In genomic region chr7:17680026-17680425, GRCh38 we compare ENCODE assay signal across 10 cellular contexts.
A peak's percentile ranks its signal among the peaks of the same experiment; 100 is the strongest.
DNase-seq lines count a peak whose midpoint lies in the region; ATAC-seq and TF ChIP-seq lines count a peak whose summit lies in the region.
"Had no signal": no experiment of that assay in that cellular context is flagged by ENCODE, and none has a peak within 500 bp of the region (broad histone marks: within the 10 kb centered on the region; RNA-seq: fewer than 3 reads in every experiment).

No MANE protein-coding gene starts in this region.

- H3K36me3 Mint-ChIP-seq in progenitor cell of endocrine pancreas (ENCODE audit: insufficient read depth) = no peaks in the 10 kb centered on the region
- H3K36me3 Mint-ChIP-seq in natural killer cell treated with Interleukin-12 subunit alpha and Interleukin-12 subunit beta and Interleukin-15 and Interleukin-18, amount 100 ng/mL, for 72 hours = no peaks in the 10 kb centered on the region

- peaks cover 4% of the 10 kb centered on the region for H3K27me3 Mint-ChIP-seq in progenitor cell of endocrine pancreas
- H3K27me3 Mint-ChIP-seq in natural killer cell treated with Interleukin-12 subunit alpha and Interleukin-12 subunit beta and Interleukin-15 and Interleukin-18, amount 100 ng/mL, for 72 hours = peaks cover 0 to 11% of the 10 kb centered on the region in 2 donors

- H3K27ac Mint-ChIP-seq in progenitor cell of endocrine pancreas = peak overlapping the region; percentile 57
- no peak overlapping the region for H3K27ac Mint-ChIP-seq in natural killer cell treated with Interleukin-12 subunit alpha and Interleukin-12 subunit beta and Interleukin-15 and Interleukin-18, amount 100 ng/mL, for 72 hours

- peak; percentile 92 for DNase-seq in Daoy (ENCODE audit: low read depth)
- peak; percentile 57 to 65 for DNase-seq in SJSA1 (ENCODE audit: low read depth in 1 of 2, low spot score in 2 of 2)
- DNase-seq in globus pallidus (ENCODE audit: low spot score) = peak; percentile 51
- DNase-seq in progenitor cell of endocrine pancreas (ENCODE audit: low spot score, unreplicated experiment) = no peak
- DNase-seq in natural killer cell treated with Interleukin-12 subunit alpha and Interleukin-12 subunit beta and Interleukin-15 and Interleukin-18, amount 100 ng/mL, for 72 hours (ENCODE audit: low spot score) = no peak
- DNase-seq: activated T-cell treated with anti-CD3 and anti-CD28 coated beads, Interleukin-2, amount 50 U/mL, for 1 hour; NCI-H510A had no signal

- H3K36me3 ChIP-seq in SJSA1 = no peaks in the 10 kb centered on the region

- no peak for TF ChIP-seq CTCF in progenitor cell of endocrine pancreas (IDR thresholded peaks at IDR 0.05; ENCODE audit: unreplicated experiment)

- no peaks in the 10 kb centered on the region for H3K9me3 ChIP-seq in SJSA1 (replicated peaks)

- peaks cover 20% of the 10 kb centered on the region for H3K4me1 ChIP-seq in SJSA1 (replicated peaks)

- no peak overlapping the region for H3K4me3 ChIP-seq in SJSA1

- ATAC-seq in HG02840 (IDR thresholded peaks at IDR 0.05; ENCODE audit: low FRiP score, unreplicated experiment) = no peak
- no peak for ATAC-seq in HG03442 (IDR thresholded peaks at IDR 0.05; ENCODE audit: unreplicated experiment)
- ATAC-seq in HG03045 (IDR thresholded peaks at IDR 0.05; ENCODE audit: unreplicated experiment) = no peak
- ATAC-seq in natural killer cell treated with Interleukin-12 subunit alpha and Interleukin-12 subunit beta and Interleukin-15 and Interleukin-18, amount 100 ng/mL, for 72 hours = no peak

- peaks cover 2% of the 10 kb centered on the region for H3K4me1 Mint-ChIP-seq in progenitor cell of endocrine pancreas (ENCODE audit: low read depth)
- H3K4me1 Mint-ChIP-seq in natural killer cell treated with Interleukin-12 subunit alpha and Interleukin-12 subunit beta and Interleukin-15 and Interleukin-18, amount 100 ng/mL, for 72 hours (ENCODE audit: low read depth in 2 of 2) = no peaks in the 10 kb centered on the region

- H3K27me3 ChIP-seq in SJSA1 (replicated peaks) = no peaks in the 10 kb centered on the region

- H3K4me3 Mint-ChIP-seq in progenitor cell of endocrine pancreas (ENCODE audit: low read depth) = no peak overlapping the region
- H3K4me3 Mint-ChIP-seq in natural killer cell treated with Interleukin-12 subunit alpha and Interleukin-12 subunit beta and Interleukin-15 and Interleukin-18, amount 100 ng/mL, for 72 hours = no peak overlapping the region

- H3K27ac ChIP-seq in SJSA1 = peak overlapping the region; percentile 67

- no peaks in the 10 kb centered on the region for H3K9me3 Mint-ChIP-seq in progenitor cell of endocrine pancreas (ENCODE audit: low read depth)
- no peaks in the 10 kb centered on the region for H3K9me3 Mint-ChIP-seq in natural killer cell treated with Interleukin-12 subunit alpha and Interleukin-12 subunit beta and Interleukin-15 and Interleukin-18, amount 100 ng/mL, for 72 hours

Comparison
In these comparisons a context has a peak if more than half of its experiments do, and no peak if none do; other contexts are left out.
1. DNase-seq: peak in Daoy (single experiment), SJSA1 (2 of 2) and globus pallidus (single experiment); none in progenitor cell of endocrine pancreas (single experiment) and natural killer cell treated with Interleukin-12 subunit alpha and Interleukin-12 subunit beta and Interleukin-15 and Interleukin-18, amount 100 ng/mL, for 72 hours (single experiment).